2 cellular contexts compared by ENCODE assay signal in genomic region chr2:72085513-72085912, GRCh38.
TF ChIP-seq lines count a peak whose summit lies in the region.

No MANE protein-coding gene starts in this region.

TF ChIP-seq in A549, 52 proteins besides CTCF, POLR2A, EP300 and RAD21:
- no peak for TF ChIP-seq FOXS1 (CRISPR knock-in tag; IDR thresholded peaks at IDR 0.05)
- no peak for TF ChIP-seq EHMT2 (IDR thresholded peaks at IDR 0.05; ENCODE audit: low read depth)
- TF ChIP-seq ZFP36 (IDR thresholded peaks at IDR 0.05; ENCODE audit: borderline replicate concordance, partially characterized antibody): peak; percentile 40
- no peak for TF ChIP-seq RNF2 (IDR thresholded peaks at IDR 0.05; ENCODE audit: borderline replicate concordance, low read depth)
- TF ChIP-seq HOXB13 (CRISPR knock-in tag; IDR thresholded peaks at IDR 0.05; ENCODE audit: low read depth): no peak
- TF ChIP-seq PHF8 (IDR thresholded peaks at IDR 0.05; ENCODE audit: borderline replicate concordance, low read depth): no peak
TF ChIP-seq in A549: peak in this region for 1.

TF ChIP-seq in K562, 482 proteins besides CTCF, POLR2A, EP300 and RAD21:
- TF ChIP-seq STAT5A (IDR thresholded peaks at IDR 0.05; ENCODE audit: borderline replicate concordance, low read length): no peak
- peak; percentile 86 for TF ChIP-seq ZFP36 (IDR thresholded peaks at IDR 0.05; ENCODE audit: low read depth, low read length, partially characterized antibody)
